26 cellular contexts compared by ENCODE assay signal in genomic region chr6:109840034-109840433, GRCh38.
"Had no signal": no experiment of that assay in that cellular context is flagged by ENCODE, and none has a peak within 500 bp of the region (broad histone marks: within the 10 kb centered on the region; RNA-seq: fewer than 3 reads in every experiment).

No MANE protein-coding gene starts in this region.

- H3K36me3 ChIP-seq: gastrocnemius medialis, neural progenitor cell, prostate gland, right atrium auricular region, suprapubic skin, vagina had no signal

- H3K4me3 ChIP-seq: coronary artery, gastrocnemius medialis, lung, neural progenitor cell, prostate gland, right atrium auricular region, smooth muscle cell, suprapubic skin, vagina had no signal

- H3K27me3 Mint-ChIP-seq: naive thymus-derived CD4-positive, alpha-beta T cell; stimulated activated naive CD8-positive, alpha-beta T cell treated with anti-CD3 and anti-CD28 coated beads, Interleukin-15, amount 100 ng/mL, for 72 hours had no signal

- H3K4me1 Mint-ChIP-seq: naive thymus-derived CD4-positive, alpha-beta T cell; neural progenitor cell; stimulated activated naive CD8-positive, alpha-beta T cell treated with anti-CD3 and anti-CD28 coated beads, Interleukin-15, amount 100 ng/mL, for 72 hours had no signal

- H3K36me3 Mint-ChIP-seq: naive thymus-derived CD4-positive, alpha-beta T cell; neural progenitor cell had no signal

- H3K27me3 ChIP-seq: gastrocnemius medialis, neural progenitor cell, right atrium auricular region, suprapubic skin, vagina had no signal

- H3K9me3 Mint-ChIP-seq: nephron; neural progenitor cell; stimulated activated naive CD8-positive, alpha-beta T cell treated with anti-CD3 and anti-CD28 coated beads, Interleukin-15, amount 100 ng/mL, for 72 hours had no signal

- DNase-seq: dermis blood vessel endothelial cell; effector memory CD4-positive, alpha-beta T cell; gastrocnemius medialis; head of caudate nucleus; mesenchymal stem cell; midbrain; naive thymus-derived CD4-positive, alpha-beta T cell; stimulated activated CD4-positive, alpha-beta T cell treated with anti-CD3 and anti-CD28 coated beads, Interleukin-12 subunit alpha, Interleukin-12 subunit beta, amount 100 ng/mL, for 4 hours; stimulated activated CD4-positive, alpha-beta T cell treated with anti-CD3 and anti-CD28 coated beads, Interleukin-1b, Interleukin-23, amount 100 ng/mL, for 48 hours; stimulated activated CD4-positive, alpha-beta T cell treated with anti-CD3 and anti-CD28 coated beads, Interleukin-4, amount 100 ng/mL, for 1 hour; stimulated activated CD8-positive, alpha-beta memory T cell treated with anti-CD3 and anti-CD28 coated beads, Interleukin-4, amount 100 ng/mL, for 48 hours; stimulated activated naive CD4-positive, alpha-beta T cell; stimulated activated naive CD8-positive, alpha-beta T cell treated with anti-CD3 and anti-CD28 coated beads, Interleukin-15, amount 100 ng/mL, for 72 hours; trophoblast cell had no signal

- H3K4me1 ChIP-seq: gastrocnemius medialis, neural progenitor cell, prostate gland, right atrium auricular region, suprapubic skin had no signal

- H3K9me3 ChIP-seq: gastrocnemius medialis, prostate gland, right atrium auricular region, suprapubic skin, vagina had no signal

- H3K27ac ChIP-seq: coronary artery, gastrocnemius medialis, neural progenitor cell, prostate gland, right atrium auricular region, suprapubic skin, vagina had no signal

- ATAC-seq: gastrocnemius medialis; left lobe of liver; naive thymus-derived CD4-positive, alpha-beta T cell; sciatic nerve; stimulated activated naive CD8-positive, alpha-beta T cell treated with anti-CD3 and anti-CD28 coated beads, Interleukin-15, amount 100 ng/mL, for 72 hours had no signal

- FAIRE-seq: keratinocyte had no signal

- H3K27ac Mint-ChIP-seq: naive thymus-derived CD4-positive, alpha-beta T cell; nephron; neural progenitor cell; stimulated activated naive CD8-positive, alpha-beta T cell treated with anti-CD3 and anti-CD28 coated beads, Interleukin-15, amount 100 ng/mL, for 72 hours had no signal

- H3K4me3 Mint-ChIP-seq: nephron; neural progenitor cell; stimulated activated naive CD8-positive, alpha-beta T cell treated with anti-CD3 and anti-CD28 coated beads, Interleukin-15, amount 100 ng/mL, for 72 hours had no signal
